Comparison of ENCODE assay signal across 1 cellular context in genomic region chr12:47165934-47166333, GRCh38.
TF ChIP-seq lines count a peak whose summit lies in the region.

No MANE protein-coding gene starts in this region.

TF ChIP-seq in GM23338, 12 proteins besides CTCF, POLR2A, EP300 and RAD21 (continued from another document):
- no peak for TF ChIP-seq ZNF462 (CRISPR knock-in tag; IDR thresholded peaks at IDR 0.05)
